In the genomic region with DNA sequence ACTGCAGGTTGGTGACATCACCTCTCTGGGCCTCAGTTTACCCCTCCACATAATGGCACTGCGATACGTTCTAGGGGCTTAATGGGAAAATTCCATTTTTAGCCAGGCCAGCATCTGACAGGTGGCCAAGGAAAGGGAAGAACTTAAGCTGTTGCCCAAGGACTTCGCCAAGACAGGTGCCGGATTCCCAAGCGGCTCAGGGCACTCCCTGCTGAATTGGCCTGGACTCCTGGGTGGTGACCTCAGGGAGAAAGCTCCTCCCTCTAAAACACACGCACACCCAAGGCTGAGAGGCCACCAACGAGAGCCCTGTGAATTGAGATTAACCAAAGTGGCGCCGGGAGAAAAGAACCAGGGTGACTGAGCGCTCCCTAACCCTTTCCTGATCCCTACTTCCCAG, we compare ENCODE assay signal across 8 cellular contexts. TPM values are rescaled to one million over a fixed set of nuclear protein-coding genes. Genes with fewer than 3 reads are reported as not detected.
DNase-seq lines count a peak whose midpoint lies in the region; ATAC-seq, FAIRE-seq and TF ChIP-seq lines count a peak whose summit lies in the region.

No MANE protein-coding gene starts in this region.

- CTCF ChIA-PET in A673 (lab: Charles Lee) = no interaction called here

- H3K4me3 ChIP-seq in A673 (ENCODE audit: low read depth, low read length, poor library complexity, severe bottlenecking) (peak overlapping the region; percentile 61), HUES48 (ENCODE audit: low read depth, low read length) (peak overlapping the region; percentile 71), bronchial epithelial cell (ENCODE audit: low read depth, low read length) (peak overlapping the region; percentile 79)

- ATAC-seq in GM18858 (IDR thresholded peaks at IDR 0.05; ENCODE audit: unreplicated experiment) (no peak), GM18907 (IDR thresholded peaks at IDR 0.05; ENCODE audit: unreplicated experiment) (no peak)

- no peak for TF ChIP-seq CTCF in A673 (conservative IDR thresholded peaks at IDR 0.05; ENCODE audit: low read depth, low read length)
- no peak for TF ChIP-seq CTCF in bronchial epithelial cell (IDR thresholded peaks at IDR 0.05; ENCODE audit: insufficient read depth, low read length, severe bottlenecking)
- no peak for TF ChIP-seq CTCF in mesothelial cell of epicardium (IDR thresholded peaks at IDR 0.05; ENCODE audit: unreplicated experiment)

- no peak overlapping the region for H3K9ac ChIP-seq in HUES48 (ENCODE audit: low read depth, low read length)

- H3K36me3 Mint-ChIP-seq in mesothelial cell of epicardium = no peaks in the 10 kb centered on the region

- no TSS peak for BruUV-seq in A673 (replicated peaks; lab: Mats Ljungman, UMichigan)

- H3K27ac ChIP-seq in A673 (ENCODE audit: low read depth, low read length, poor library complexity, severe bottlenecking) (no peak overlapping the region), HUES48 (ENCODE audit: low read depth, low read length) (no peak overlapping the region)

- H3K4me1 Mint-ChIP-seq in mesothelial cell of epicardium = peaks cover 4% of the 10 kb centered on the region

- no peak overlapping the region for H3K27ac Mint-ChIP-seq in mesothelial cell of epicardium

- FAIRE-seq in bronchial epithelial cell (lab: Jason Lieb, UNC) = no peak

- H3K4me1 ChIP-seq in A673 (ENCODE audit: insufficient read depth, low read length, poor library complexity, severe bottlenecking) (peaks cover 6% of the 10 kb centered on the region), HUES48 (ENCODE audit: control insufficient read depth, insufficient read depth, low read length) (peaks cover 6% of the 10 kb centered on the region; the same call in 1 of the 2 replicates)

- intact Hi-C loops in A673 (cut with micrococcal nuclease; ENCODE audit: unreplicated experiment) = loop anchor here (5.0 kb wide), 2 partner anchors 41 to 56 kb away; a partner anchor contains a TSS

- POLR2A ChIA-PET in A673 (lab: Charles Lee; ENCODE audit: low non-redundant PET) = no interaction called here

- no peaks in the 10 kb centered on the region for H3K9me3 ChIP-seq in A673 (ENCODE audit: low read depth, low read length, poor library complexity, severe bottlenecking)
- H3K9me3 ChIP-seq in HUES48 (ENCODE audit: control insufficient read depth, insufficient read depth, low read length) = no peaks in the 10 kb centered on the region

- DNase-seq in A673 (ENCODE audit: low spot score) (no peak), bronchial epithelial cell (ENCODE audit: low read depth) (no peak), mesothelial cell of epicardium (ENCODE audit: low spot score in 2 of 2, unreplicated experiment in 2 of 2) (no peak), COLO829 (ENCODE audit: low spot score) (no peak), iPS-NIHi7 (ENCODE audit: extremely low spot score) (no peak)

- H3K36me3 ChIP-seq in A673 (ENCODE audit: insufficient read depth, low read length, poor library complexity, severe bottlenecking) (no peaks in the 10 kb centered on the region), HUES48 (ENCODE audit: control insufficient read depth, insufficient read depth, low read length) (no peaks in the 10 kb centered on the region), bronchial epithelial cell (ENCODE audit: control insufficient read depth, insufficient read depth, low read length) (peaks cover 3% of the 10 kb centered on the region)

- H3K27me3 Mint-ChIP-seq in mesothelial cell of epicardium (ENCODE audit: low read depth) = peaks cover 12% of the 10 kb centered on the region

- H3K27me3 ChIP-seq in A673 (replicated peaks; ENCODE audit: insufficient read depth, low read depth, low read length, poor library complexity) (no peaks in the 10 kb centered on the region), HUES48 (ENCODE audit: control insufficient read depth, insufficient read depth, low read length) (peaks cover 20% of the 10 kb centered on the region), bronchial epithelial cell (ENCODE audit: control insufficient read depth, insufficient read depth, low read length) (no peaks in the 10 kb centered on the region)

- no peaks in the 10 kb centered on the region for H3K9me3 Mint-ChIP-seq in mesothelial cell of epicardium

- H3K4me3 Mint-ChIP-seq in mesothelial cell of epicardium = peak overlapping the region; percentile 68

RNA-seq across cellular contexts. Expression of a gene that starts 13.3 kb away (rescaled TPM):
- total RNA-seq in A673 (2021) (5.1 and 7.9 TPM in 2 replicates), bronchial epithelial cell (0.79 and 2.2 TPM in 2 replicates), mesothelial cell of epicardium (15.0 to 17.0 TPM (median 16.0 TPM) in 3 replicates)

RNA-seq across cellular contexts. Expression of a gene that starts 24.1 kb away (rescaled TPM):
- total RNA-seq in A673 (2021) (not detected in 2 replicates), bronchial epithelial cell (under 0.01 TPM in 1 of 2 replicates, not detected in the other), mesothelial cell of epicardium (not detected in 3 replicates)

RNA-seq across cellular contexts. Expression of a gene that starts 42.1 kb away (rescaled TPM):
- total RNA-seq in A673 (2021) (38.1 and 41.9 TPM in 2 replicates), bronchial epithelial cell (2.6 and 4.0 TPM in 2 replicates), mesothelial cell of epicardium (90.4 to 95.5 TPM (median 94.7 TPM) in 3 replicates)
